Comparison of ENCODE assay signal across 7 cellular contexts in the genomic region with DNA sequence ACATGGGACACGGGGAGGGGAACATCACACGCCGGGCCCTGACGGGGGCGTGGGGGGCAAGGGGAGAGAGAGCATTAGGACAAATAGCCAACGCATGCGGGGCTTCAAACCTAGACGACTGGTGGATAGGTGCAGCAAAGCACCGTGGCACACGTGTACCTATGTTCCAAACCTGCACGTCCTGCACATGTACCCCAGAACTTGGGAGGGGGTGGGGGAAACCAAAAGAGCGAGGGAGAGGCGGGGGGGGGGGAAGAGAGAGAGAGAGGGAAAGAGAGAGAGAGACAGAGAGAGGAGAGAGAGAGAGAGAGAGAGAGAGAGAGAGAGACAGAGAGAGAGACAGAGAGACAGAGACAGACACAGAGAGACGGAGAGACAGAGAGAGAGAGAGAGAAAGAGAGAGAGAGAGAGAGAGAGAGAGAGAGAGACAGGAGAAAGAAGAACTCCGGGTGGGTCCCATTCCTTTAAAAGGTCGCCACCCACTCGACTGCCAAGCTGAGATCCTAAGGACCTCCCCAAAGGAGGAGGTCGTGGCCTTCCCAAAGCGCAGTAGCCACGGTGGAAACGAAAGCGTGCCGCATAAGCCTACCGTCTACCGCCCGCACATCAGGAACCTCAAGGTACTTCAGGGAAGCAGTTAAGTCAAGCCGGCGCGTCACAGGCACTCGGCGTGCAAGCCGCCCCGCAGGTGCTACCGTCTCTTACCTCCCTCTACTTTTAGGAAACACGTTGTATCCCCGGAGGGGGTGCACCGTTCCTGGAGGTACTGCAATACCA.
DNase-seq lines count a peak whose midpoint lies in the region; ATAC-seq, FAIRE-seq and TF ChIP-seq lines count a peak whose summit lies in the region.
"Not testable (repeated sequence)": the region's sequence is repeated elsewhere in the genome, so short reads cannot be mapped to it uniquely, and the experiment has no call there.

No MANE protein-coding gene starts in this region.

- H3K27ac ChIP-seq in A673 (ENCODE audit: low read depth, low read length, poor library complexity, severe bottlenecking); GM23338 (ENCODE audit: low read depth); OCI-LY7 (ENCODE audit: low read depth, low read length, poor library complexity, severe bottlenecking); Panc1 (ENCODE audit: low read length); K562 (ENCODE audit: extremely low read depth, low read depth, low read length); endothelial cell of umbilical vein (ENCODE audit: insufficient read depth, low read depth, low read length): not testable (repeated sequence)

- not testable (repeated sequence) for TF ChIP-seq CTCF in A673 (conservative IDR thresholded peaks at IDR 0.05; ENCODE audit: low read depth, low read length); GM23338 (conservative IDR thresholded peaks at IDR 0.05; ENCODE audit: low read depth in 2 of 2); OCI-LY7 (conservative IDR thresholded peaks at IDR 0.05; ENCODE audit: low read length); Panc1 (IDR thresholded peaks at IDR 0.05); K562 (IDR thresholded peaks at IDR 0.05 in 2 of 3, conservative IDR thresholded peaks at IDR 0.05 in 1 of 3; ENCODE audit: insufficient read depth in 2 of 3, low read depth in 1 of 3, low read length in 3 of 3); endothelial cell of umbilical vein (IDR thresholded peaks at IDR 0.05; ENCODE audit: extremely low read depth in 1 of 2, insufficient read depth in 1 of 2, low read depth in 1 of 2, low read length in 2 of 2)

- dilution Hi-C loops in endothelial cell of umbilical vein (cut with MboI; ENCODE audit: extremely low pct_ligation_motif_present, low sequenced_read_pairs), result not testable (repeated sequence)

- not testable (repeated sequence) for TF ChIP-seq RAD21 in K562 (CRISPR knock-in tag; conservative IDR thresholded peaks at IDR 0.05 in 1 of 2, IDR thresholded peaks at IDR 0.05 in 1 of 2)

- H3K27ac Mint-ChIP-seq in GM23338; stimulated activated naive CD8-positive, alpha-beta T cell treated with anti-CD3 and anti-CD28 coated beads, Interleukin-15, amount 100 ng/mL, for 72 hours: not testable (repeated sequence)

- peak; percentile 54 for ATAC-seq in GM23338
- not testable (repeated sequence) for ATAC-seq in Panc1, K562
- peak; percentile 50 for ATAC-seq in stimulated activated naive CD8-positive, alpha-beta T cell treated with anti-CD3 and anti-CD28 coated beads, Interleukin-15, amount 100 ng/mL, for 72 hours

- H3K4me2 ChIP-seq in GM23338; OCI-LY7 (ENCODE audit: low read length); K562 (ENCODE audit: insufficient read depth, low read length); endothelial cell of umbilical vein (ENCODE audit: insufficient read depth, low read length): not testable (repeated sequence)

- H2AFZ ChIP-seq in GM23338; OCI-LY7 (ENCODE audit: low read length); K562 (ENCODE audit: low read depth, low read length); endothelial cell of umbilical vein (ENCODE audit: low read depth, low read length): not testable (repeated sequence)

- not testable (repeated sequence) for H3K36me3 Mint-ChIP-seq in GM23338 (ENCODE audit: low read depth)

- H3K4me3 Mint-ChIP-seq in GM23338; stimulated activated naive CD8-positive, alpha-beta T cell treated with anti-CD3 and anti-CD28 coated beads, Interleukin-15, amount 100 ng/mL, for 72 hours: not testable (repeated sequence)

- H4K20me1 ChIP-seq in GM23338 (replicated peaks; ENCODE audit: insufficient read depth); OCI-LY7 (ENCODE audit: insufficient read depth, low read length); K562 (replicated peaks; ENCODE audit: control insufficient read depth, insufficient read depth, low read length); endothelial cell of umbilical vein (replicated peaks; ENCODE audit: control insufficient read depth, extremely low read depth, insufficient read depth, low read length): not testable (repeated sequence)

- DNase-seq in A673 (ENCODE audit: low spot score); GM23338 (ENCODE audit: low spot score); OCI-LY7 (ENCODE audit: low spot score); Panc1 (ENCODE audit: low read depth, low spot score); K562 (ENCODE audit: extremely low read depth in 1 of 4, low spot score in 3 of 4); endothelial cell of umbilical vein (ENCODE audit: low read depth, low spot score); stimulated activated naive CD8-positive, alpha-beta T cell treated with anti-CD3 and anti-CD28 coated beads, Interleukin-15, amount 100 ng/mL, for 72 hours: not testable (repeated sequence)

- H3F3A ChIP-seq in GM23338 (replicated peaks; ENCODE audit: low read depth), result not testable (repeated sequence)

- no CpG with 5 or more reads among the region's 37 CpGs for WGBS in K562 (ENCODE audit: insufficient coverage, low coverage, missing lambda C conversion rate)

- not testable (repeated sequence) for H3K36me3 ChIP-seq in A673 (ENCODE audit: insufficient read depth, low read length, poor library complexity, severe bottlenecking); GM23338 (ENCODE audit: insufficient read depth); OCI-LY7 (ENCODE audit: insufficient read depth, low read length); Panc1 (ENCODE audit: control insufficient read depth, insufficient read depth, low read length); K562 (ENCODE audit: control insufficient read depth, insufficient read depth, low read length); endothelial cell of umbilical vein (ENCODE audit: control insufficient read depth in 2 of 2, extremely low read depth in 1 of 2, insufficient read depth in 2 of 2, low read length in 2 of 2)

- H3K27me3 ChIP-seq in A673 (replicated peaks; ENCODE audit: insufficient read depth, low read depth, low read length, poor library complexity); GM23338 (ENCODE audit: insufficient read depth); Panc1 (ENCODE audit: control insufficient read depth, insufficient read depth, low read length); K562 (ENCODE audit: control insufficient read depth in 2 of 2, insufficient read depth in 2 of 2, low read length in 2 of 2); endothelial cell of umbilical vein (ENCODE audit: control insufficient read depth in 2 of 2, insufficient read depth in 2 of 2, low read length in 2 of 2): not testable (repeated sequence)

- H3K4me1 Mint-ChIP-seq in GM23338; stimulated activated naive CD8-positive, alpha-beta T cell treated with anti-CD3 and anti-CD28 coated beads, Interleukin-15, amount 100 ng/mL, for 72 hours: not testable (repeated sequence)

- TSS peak; percentile 99 for BruUV-seq in A673 (replicated peaks; lab: Mats Ljungman, UMichigan)
- TSS peak; percentile 95 for BruUV-seq in OCI-LY7 (replicated peaks; lab: Mats Ljungman, UMichigan)
- TSS peak; percentile 99 for BruUV-seq in Panc1 (replicated peaks; lab: Mats Ljungman, UMichigan)
- BruUV-seq in K562 (replicated peaks; lab: Mats Ljungman, UMichigan), result TSS peak; percentile 99
- BruUV-seq in endothelial cell of umbilical vein (replicated peaks; lab: Mats Ljungman, UMichigan), result TSS peak; percentile 100

- H3K9me3 Mint-ChIP-seq in GM23338; stimulated activated naive CD8-positive, alpha-beta T cell treated with anti-CD3 and anti-CD28 coated beads, Interleukin-15, amount 100 ng/mL, for 72 hours: not testable (repeated sequence)

- H3K9me1 ChIP-seq in K562 (ENCODE audit: control insufficient read depth, insufficient read depth, low read length); endothelial cell of umbilical vein (replicated peaks; ENCODE audit: control insufficient read depth, extremely low read depth, insufficient read depth, low read length): not testable (repeated sequence)

- not testable (repeated sequence) for H3K9me2 ChIP-seq in GM23338 (ENCODE audit: insufficient read depth); OCI-LY7 (ENCODE audit: insufficient read depth, low read length)

- POLR2A ChIA-PET in A673 (lab: Charles Lee; ENCODE audit: low non-redundant PET); OCI-LY7 (lab: Charles Lee); Panc1 (lab: Charles Lee); K562 (lab: Yijun Ruan, JAX); endothelial cell of umbilical vein (lab: Charles Lee): not testable (repeated sequence)

- H3K79me2 ChIP-seq in GM23338 (replicated peaks; ENCODE audit: insufficient read depth); OCI-LY7 (ENCODE audit: insufficient read depth, low read depth, low read length); K562 (ENCODE audit: control insufficient read depth, insufficient read depth, low read length); endothelial cell of umbilical vein (ENCODE audit: control insufficient read depth, insufficient read depth, low read length): not testable (repeated sequence)

- not testable (repeated sequence) for H3K9ac ChIP-seq in K562 (ENCODE audit: insufficient read depth in 1 of 2, low read depth in 2 of 2, low read length in 2 of 2); endothelial cell of umbilical vein (replicated peaks; ENCODE audit: extremely low read depth, insufficient read depth, low read length)

- H3K4me3 ChIP-seq in A673 (ENCODE audit: low read depth, low read length, poor library complexity, severe bottlenecking); GM23338; OCI-LY7 (ENCODE audit: low read depth, low read length, poor library complexity, severe bottlenecking); Panc1 (ENCODE audit: low read depth in 2 of 2, low read length in 2 of 2); K562; endothelial cell of umbilical vein (replicated peaks in 1 of 3; ENCODE audit: insufficient read depth in 1 of 3, low read depth in 1 of 3, low read length in 3 of 3): not testable (repeated sequence)

- not testable (repeated sequence) for TF ChIP-seq POLR2A in K562 (conservative IDR thresholded peaks at IDR 0.05); endothelial cell of umbilical vein (IDR thresholded peaks at IDR 0.05; ENCODE audit: low read depth, low read length)

- H3K27me3 Mint-ChIP-seq in GM23338 (ENCODE audit: insufficient read depth, low read depth, poor library complexity); stimulated activated naive CD8-positive, alpha-beta T cell treated with anti-CD3 and anti-CD28 coated beads, Interleukin-15, amount 100 ng/mL, for 72 hours: not testable (repeated sequence)

- TF ChIP-seq EP300 in K562 (IDR thresholded peaks at IDR 0.05; ENCODE audit: low read length), result not testable (repeated sequence)

- H3K9me3 ChIP-seq in A673 (ENCODE audit: low read depth, low read length, poor library complexity, severe bottlenecking); OCI-LY7 (ENCODE audit: low read length); Panc1 (ENCODE audit: control insufficient read depth, insufficient read depth, low read depth, low read length); K562 (replicated peaks; ENCODE audit: control insufficient read depth, insufficient read depth, low read depth, low read length); endothelial cell of umbilical vein (replicated peaks; ENCODE audit: control insufficient read depth, insufficient read depth, low read length): not testable (repeated sequence)

- CTCF ChIA-PET in A673 (lab: Charles Lee); OCI-LY7 (lab: Charles Lee; ENCODE audit: unreplicated experiment); Panc1 (lab: Charles Lee); K562 (lab: Yijun Ruan, JAX; ENCODE audit: low intra/inter-chr PET ratio); endothelial cell of umbilical vein (lab: Charles Lee): not testable (repeated sequence)

- not testable (repeated sequence) for FAIRE-seq in K562 (lab: Jason Lieb, UNC); endothelial cell of umbilical vein (lab: Jason Lieb, UNC)

- H3K4me1 ChIP-seq in A673 (ENCODE audit: insufficient read depth, low read length, poor library complexity, severe bottlenecking); GM23338 (ENCODE audit: insufficient read depth); OCI-LY7 (ENCODE audit: insufficient read depth, low read length, poor library complexity, severe bottlenecking); Panc1 (ENCODE audit: control insufficient read depth, insufficient read depth, low read length); K562 (replicated peaks in 1 of 2; ENCODE audit: control insufficient read depth in 2 of 2, insufficient read depth in 2 of 2, low read length in 2 of 2); endothelial cell of umbilical vein (ENCODE audit: control insufficient read depth, extremely low read depth, insufficient read depth, low read length): not testable (repeated sequence)

- intact Hi-C loops in A673 (cut with micrococcal nuclease; ENCODE audit: unreplicated experiment); OCI-LY7 (cut with micrococcal nuclease; ENCODE audit: unreplicated experiment); Panc1 (cut with micrococcal nuclease; ENCODE audit: unreplicated experiment); K562 (cut with micrococcal nuclease); endothelial cell of umbilical vein (cut with micrococcal nuclease): not testable (repeated sequence)

- in situ Hi-C loops in Panc1 (cut with HindIII; ENCODE audit: low pct_unique_long_range_greater_than_20kb, low sequenced_read_pairs), result not testable (repeated sequence)
- in situ Hi-C loops in K562 (cut with MboI), result loop anchor here (25.0 kb wide), 1 partner anchor 188 kb away; a partner anchor contains a TSS
